8 cellular contexts compared by ENCODE assay signal in genomic region chr7:63899691-63900393, GRCh38.
DNase-seq lines count a peak whose midpoint lies in the region; ATAC-seq and TF ChIP-seq lines count a peak whose summit lies in the region.

No MANE protein-coding gene starts in this region.

- 13 to 29% methylated on average over 29 of the region's 29 CpGs for WGBS in heart right ventricle, 2 donors

- intact Hi-C loops in heart right ventricle (cut with DNase I) = loop anchor here in 3 of 10 donors (1.0 to 10.0 kb wide), 3 partner anchors 25 to 405 kb away; no protein-coding TSS in a partner anchor

- TF ChIP-seq CTCF in AG09309 (IDR thresholded peaks at IDR 0.05; ENCODE audit: control insufficient read depth, insufficient read depth, low read depth, low read length, missing control alignments) = no peak
- TF ChIP-seq CTCF in heart right ventricle (IDR thresholded peaks at IDR 0.05) = no peak

- ATAC-seq in heart right ventricle = peak; percentile 89 to 96 (median 92)
- ATAC-seq in GM19463 (IDR thresholded peaks at IDR 0.05; ENCODE audit: unreplicated experiment) = no peak
- no peak for ATAC-seq in GM21723 (IDR thresholded peaks at IDR 0.05; ENCODE audit: unreplicated experiment)

- DNase-seq in AG09309 (ENCODE audit: low read depth) (no peak), NCI-H69 (lab: John Stamatoyannopoulos, UW) (peak; percentile 1), heart right ventricle (peak; percentile 84 to 90), HCEC 1CT (no peak)
- DNase-seq in activated T-cell treated with anti-CD3 and anti-CD28 coated beads, Interleukin-2, amount 50 U/mL, for 48 hours = peak; percentile 88 to 90
- DNase-seq in stimulated activated CD4-positive, alpha-beta T cell treated with anti-CD3 and anti-CD28 coated beads, Interleukin-1b, Interleukin-23, amount 100 ng/mL, for 1 hour (ENCODE audit: low read depth in 2 of 2) = peak; percentile 52 to 67

- H3K4me1 ChIP-seq in heart right ventricle = peaks cover 0 to 12% (median 0%) of the 10 kb centered on the region in 9 donors

- peak overlapping the region in 6 of 10 donors; percentile 3 to 62 (median 44) for H3K27ac ChIP-seq in heart right ventricle

- H3K36me3 ChIP-seq in heart right ventricle = no peaks in the 10 kb centered on the region

- H3K4me3 ChIP-seq in AG09309 (ENCODE audit: control insufficient read depth, low read depth, low read length) = peak overlapping the region; percentile 18
- peak overlapping the region; percentile 51 to 86 (median 70) for H3K4me3 ChIP-seq in heart right ventricle

- H3K9me3 ChIP-seq in heart right ventricle = peaks cover 0 to 73% (median 0%) of the 10 kb centered on the region in 11 donors

- H3K27me3 ChIP-seq in heart right ventricle = no peaks in the 10 kb centered on the region

Comparison
In these comparisons a context has a peak if more than half of its experiments do, and no peak if none do; other contexts are left out.
1. DNase-seq: peak in NCI-H69 (single experiment), activated T-cell treated with anti-CD3 and anti-CD28 coated beads, Interleukin-2, amount 50 U/mL, for 48 hours (2 of 2), heart right ventricle (2 of 2) and stimulated activated CD4-positive, alpha-beta T cell treated with anti-CD3 and anti-CD28 coated beads, Interleukin-1b, Interleukin-23, amount 100 ng/mL, for 1 hour (2 of 2); none in AG09309 (single experiment) and HCEC 1CT (single experiment).
2. ATAC-seq: peak in heart right ventricle (8 of 8); none in GM19463 (single experiment) and GM21723 (single experiment).